Comparison of ENCODE assay signal across 8 cellular contexts in genomic region chr5:93622240-93622885, GRCh38. TPM values are rescaled to one million over a fixed set of nuclear protein-coding genes. Genes with fewer than 3 reads are reported as not detected.
DNase-seq lines count a peak whose midpoint lies in the region; ATAC-seq lines count a peak whose summit lies in the region.

No MANE protein-coding gene starts in this region.

- no peak overlapping the region for H3K9ac ChIP-seq in Karpas-422 (ENCODE audit: low read length)

- intact Hi-C loops in left colon (cut with DNase I, micrococcal nuclease) = no loop called here

- H3K4me3 ChIP-seq in Karpas-422 (ENCODE audit: low read length) = no peak overlapping the region

- no peaks in the 10 kb centered on the region for H4K20me1 ChIP-seq in Karpas-422 (ENCODE audit: insufficient read depth, low read depth, low read length)

- H3K9me3 ChIP-seq in Karpas-422 (ENCODE audit: low read length) = no peaks in the 10 kb centered on the region

- no peaks in the 10 kb centered on the region for H3K36me3 ChIP-seq in Karpas-422 (ENCODE audit: insufficient read depth, low read length)

- peaks cover 18% of the 10 kb centered on the region for H3K4me1 ChIP-seq in Karpas-422 (ENCODE audit: low read length)

- H3K9me2 ChIP-seq in Karpas-422 (replicated peaks; ENCODE audit: insufficient read depth, low read length) = no peaks in the 10 kb centered on the region

- ATAC-seq in GM18873 (IDR thresholded peaks at IDR 0.05; ENCODE audit: low FRiP score, unreplicated experiment) = no peak
- no peak for ATAC-seq in left colon

- DNase-seq in EH (ENCODE audit: low read depth) (peak; percentile 50), Karpas-422 (peak; percentile 56), T-helper 22 cell (ENCODE audit: low read depth) (peak; percentile 43), fibroblast of peridontal ligament (ENCODE audit: extremely low read depth) (peak; percentile 62), retina (peak; percentile 76), OCI-M2 (lab: John Stamatoyannopoulos, UW; ENCODE audit: unreplicated experiment) (no peak), left colon (no peak)

- peak overlapping the region; percentile 96 for H3K4me2 ChIP-seq in Karpas-422 (ENCODE audit: low read depth, low read length, poor library complexity, severe bottlenecking)

- no peak overlapping the region for H3K27ac ChIP-seq in Karpas-422 (ENCODE audit: low read length)

- H3K79me2 ChIP-seq in Karpas-422 (ENCODE audit: low read length) = no peaks in the 10 kb centered on the region

- no peaks in the 10 kb centered on the region for H3K27me3 ChIP-seq in Karpas-422 (ENCODE audit: low read length)

- H2AFZ ChIP-seq in Karpas-422 (ENCODE audit: low read length) = no peak overlapping the region

RNA-seq across cellular contexts. Expression of gene NR2F1, which starts 39.3 kb away (rescaled TPM):
- not detected in 2 replicates for total RNA-seq in Karpas-422 (2014; rRNA removed; shearing (Covaris generic); ENCODE audit: low replicate concordance)
- 1 to 10 TPM; 2.7 to 4.9 TPM for total RNA-seq in left colon

RNA-seq across cellular contexts. Expression of gene NR2F1-AS1, which starts 41.3 kb away (rescaled TPM):
- 1.7 TPM in 1 of 2 replicates, not detected in the other for total RNA-seq in Karpas-422 (2014; rRNA removed; shearing (Covaris generic); ENCODE audit: low replicate concordance)
- total RNA-seq in left colon = 1 to 10 TPM; 2.2 to 3.2 TPM

Comparison
In these comparisons a context has a peak if more than half of its experiments do, and no peak if none do; other contexts are left out.
1. DNase-seq: peak in EH (single experiment), Karpas-422 (single experiment), T-helper 22 cell (single experiment), fibroblast of peridontal ligament (single experiment) and retina (single experiment); none in OCI-M2 (single experiment) and left colon (0 of 2).